In genomic region chr10:84567133-84567532, GRCh38 we compare ENCODE assay signal across 20 cellular contexts.
DNase-seq lines count a peak whose midpoint lies in the region; ATAC-seq, FAIRE-seq and TF ChIP-seq lines count a peak whose summit lies in the region.
"Had no signal": no experiment of that assay in that cellular context is flagged by ENCODE, and none has a peak within 500 bp of the region (broad histone marks: within the 10 kb centered on the region; RNA-seq: fewer than 3 reads in every experiment).

No MANE protein-coding gene starts in this region.

- H3K79me2 ChIP-seq in H9 (ENCODE audit: insufficient read depth, low read length) (no peaks in the 10 kb centered on the region), H1 (ENCODE audit: control insufficient read depth in 1 of 2, insufficient read depth in 2 of 2, low read length in 2 of 2) (no peaks in the 10 kb centered on the region), neural progenitor cell (ENCODE audit: low read depth) (no peaks in the 10 kb centered on the region)

- peaks cover 6 to 25% (median 9%) of the 10 kb centered on the region in 3 experiments for H3K36me3 Mint-ChIP-seq in H9 (ENCODE audit: insufficient read depth in 1 of 3, low read depth in 3 of 3)
- H3K36me3 Mint-ChIP-seq in neural progenitor cell = peaks cover 2% of the 10 kb centered on the region
- H3K36me3 Mint-ChIP-seq in CD14-positive monocyte = no peaks in the 10 kb centered on the region
- H3K36me3 Mint-ChIP-seq: CD8-positive, alpha-beta T cell had no signal

- H3K27me3 ChIP-seq in H9 (ENCODE audit: insufficient read depth, low read length) (no peaks in the 10 kb centered on the region), H1 (replicated peaks in 1 of 4; ENCODE audit: control insufficient read depth in 3 of 4, extremely low read depth in 1 of 4, insufficient read depth in 3 of 4, low read length in 3 of 4) (no peaks in the 10 kb centered on the region), neural progenitor cell (no peaks in the 10 kb centered on the region), left ventricle myocardium inferior (ENCODE audit: low read depth) (peaks cover 82% of the 10 kb centered on the region)

- H3K79me1 ChIP-seq in H9 (ENCODE audit: insufficient read depth, low read depth, low read length, poor library complexity, severe bottlenecking) (no peaks in the 10 kb centered on the region), H1 (ENCODE audit: low read depth, low read length) (no peaks in the 10 kb centered on the region)

- no peak overlapping the region for H2AK5ac ChIP-seq in H9 (ENCODE audit: insufficient read length, low read length)
- H2AK5ac ChIP-seq in H1 (ENCODE audit: low read depth, low read length) = no peak overlapping the region

- POLR2A ChIA-PET in H1 (lab: Charles Lee; ENCODE audit: partially characterized antibody) = no interaction called here

- H3K27ac Mint-ChIP-seq in H9 (peak overlapping the region; percentile 57 to 98 (median 95); a peak in 6 of 7 replicates), neural progenitor cell (no peak overlapping the region), CD14-positive monocyte (no peak overlapping the region)
- H3K27ac Mint-ChIP-seq: CD8-positive, alpha-beta T cell had no signal

- CTCF ChIA-PET in H1 (lab: Charles Lee; ENCODE audit: partially characterized antibody) = interaction anchor here (0.6 to 1.2 kb wide), 6 partner anchors 17 to 1290 kb away, joined by 3 to 4 read pairs (median 4); no protein-coding TSS in a partner anchor

- no peak overlapping the region for H3K4me3 Mint-ChIP-seq in H9
- no peak overlapping the region for H3K4me3 Mint-ChIP-seq in neural progenitor cell
- no peak overlapping the region for H3K4me3 Mint-ChIP-seq in CD14-positive monocyte
- H3K4me3 Mint-ChIP-seq: CD8-positive, alpha-beta T cell had no signal

- peaks cover 34% of the 10 kb centered on the region for H3F3A ChIP-seq in neural progenitor cell (ENCODE audit: low read depth)

- no peak overlapping the region for H2BK15ac ChIP-seq in H9 (ENCODE audit: low read depth, low read length)
- no peak overlapping the region for H2BK15ac ChIP-seq in H1 (ENCODE audit: low read length)

- no peak for TF ChIP-seq EP300 in H1 (IDR thresholded peaks at IDR 0.05; ENCODE audit: borderline replicate concordance in 1 of 2, low read depth in 2 of 2, low read length in 2 of 2)

- intact Hi-C loops in left ventricle myocardium inferior (cut with micrococcal nuclease) = no loop called here
- intact Hi-C loops in CD14-positive monocyte (cut with micrococcal nuclease) = no loop called here

- H3K27me3 Mint-ChIP-seq in H9 (ENCODE audit: low read depth) (no peaks in the 10 kb centered on the region; the same call in 1 of the 2 replicates), neural progenitor cell (ENCODE audit: insufficient read depth, low read depth) (peaks cover 5% of the 10 kb centered on the region), CD14-positive monocyte (ENCODE audit: low read depth in 3 of 3) (peaks cover 2 to 8% (median 4%) of the 10 kb centered on the region in 3 donors)

- H3K18ac ChIP-seq in H9 (ENCODE audit: insufficient read length, low read depth, low read length) (no peak overlapping the region), H1 (ENCODE audit: extremely low read depth, low read length) (peak overlapping the region; percentile 24; the same call in 1 of the 2 replicates)

- H2BK20ac ChIP-seq in H9 (ENCODE audit: low read depth, low read length, poor library complexity, severe bottlenecking) (no peak overlapping the region), H1 (ENCODE audit: low read length) (peak overlapping the region; percentile 48; the same call in 1 of the 2 replicates)

- no peak for TF ChIP-seq POLR2A in H1 (IDR thresholded peaks at IDR 0.05; ENCODE audit: control extremely low read depth in 1 of 2, low read depth in 2 of 2, low read length in 2 of 2)

- no peak for TF ChIP-seq RAD21 in H1 (IDR thresholded peaks at IDR 0.05 in 1 of 2, conservative IDR thresholded peaks at IDR 0.05 in 1 of 2; ENCODE audit: low read depth in 2 of 2, low read length in 2 of 2)

- no CpG with 5 or more reads among the region's 2 CpGs for WGBS in H9 (ENCODE audit: extremely low coverage, insufficient read length, low lambda C conversion rate)
- 36% methylated on average over 2 of the region's 2 CpGs; no CpG with 5 or more reads in 1 of the 2 experiments for WGBS in H1 (ENCODE audit: extremely low coverage in 1 of 2, insufficient coverage in 1 of 2, insufficient read length in 1 of 2, insufficient replicate concordance in 2 of 2, low coverage in 1 of 2, low lambda C conversion rate in 2 of 2, missing lambda C conversion rate in 1 of 2), 2 experiments

- H2BK5ac ChIP-seq in H9 (ENCODE audit: insufficient read length, low read length) (no peak overlapping the region), H1 (ENCODE audit: low read depth, low read length) (peak overlapping the region; percentile 5; the same call in 1 of the 2 replicates)

- H3K4ac ChIP-seq in H9 (ENCODE audit: low read depth, low read length) (no peak overlapping the region), H1 (replicated peaks; ENCODE audit: insufficient read length, low read depth, low read length) (no peak overlapping the region)

- H3K14ac ChIP-seq in H9 (ENCODE audit: insufficient read depth, low read length) (no peak overlapping the region), H1 (ENCODE audit: insufficient read length) (no peak overlapping the region)

- H3K9me3 Mint-ChIP-seq in H9 (peaks cover 12 to 14% of the 10 kb centered on the region in 2 experiments), neural progenitor cell (peaks cover 4% of the 10 kb centered on the region), CD14-positive monocyte (peaks cover 0 to 10% (median 6%) of the 10 kb centered on the region in 7 donors)
- H3K9me3 Mint-ChIP-seq: CD8-positive, alpha-beta T cell had no signal

- no peak overlapping the region for H3K4me2 ChIP-seq in H9 (ENCODE audit: insufficient read depth, insufficient read length, low read length)
- no peak overlapping the region for H3K4me2 ChIP-seq in H1 (ENCODE audit: insufficient read depth in 1 of 2, low read depth in 2 of 2, low read length in 2 of 2)
- peak overlapping the region; percentile 35 for H3K4me2 ChIP-seq in neural progenitor cell

- H3K56ac ChIP-seq in H9 (ENCODE audit: insufficient read length, low read depth, low read length) (no peak overlapping the region), H1 (replicated peaks; ENCODE audit: insufficient read length, low read depth, low read length) (no peak overlapping the region)

- TF ChIP-seq CTCF in H9 (conservative IDR thresholded peaks at IDR 0.05) (no peak), H1 (IDR thresholded peaks at IDR 0.05; ENCODE audit: control extremely low read depth in 1 of 3, insufficient read depth in 1 of 3, low read depth in 1 of 3, low read length in 3 of 3) (no peak), neural progenitor cell (IDR thresholded peaks at IDR 0.05) (no peak), left ventricle myocardium inferior (IDR thresholded peaks at IDR 0.05; ENCODE audit: borderline replicate concordance) (no peak), CD14-positive monocyte (IDR thresholded peaks at IDR 0.05) (no peak)

- peak; percentile 36 for FAIRE-seq in H1 (lab: Jason Lieb, UNC)
- FAIRE-seq: A204.1, HTR-8/SVneo had no signal

- H3T11ph ChIP-seq in H9 (ENCODE audit: low read length) = no peak overlapping the region

- H3K9me3 ChIP-seq in H9 (ENCODE audit: control insufficient read depth, low read depth, low read length) (no peaks in the 10 kb centered on the region), H1 (ENCODE audit: insufficient read depth in 2 of 2, low read depth in 1 of 2, low read length in 1 of 2) (peaks cover 0 to 8% of the 10 kb centered on the region in 2 experiments; a peak in 2 of 4 replicates), neural progenitor cell (ENCODE audit: low read depth) (no peaks in the 10 kb centered on the region), left ventricle myocardium inferior (replicated peaks) (no peaks in the 10 kb centered on the region)
- H3K9me3 ChIP-seq: BE2C, HAP-1 had no signal

- H4K20me1 ChIP-seq in H9 (ENCODE audit: control insufficient read depth, insufficient read depth, insufficient read length) = no peaks in the 10 kb centered on the region
- no peaks in the 10 kb centered on the region for H4K20me1 ChIP-seq in H1 (replicated peaks in 1 of 2; ENCODE audit: control insufficient read depth in 1 of 2, insufficient read depth in 2 of 2, low read length in 2 of 2)
- no peaks in the 10 kb centered on the region for H4K20me1 ChIP-seq in neural progenitor cell (ENCODE audit: low read depth)

- H3K27ac ChIP-seq in H9 (ENCODE audit: insufficient read length, low read depth, low read length) (no peak overlapping the region), H1 (ENCODE audit: low read depth, low read length) (no peak overlapping the region), neural progenitor cell (peak overlapping the region; percentile 74), left ventricle myocardium inferior (replicated peaks) (no peak overlapping the region)
- H3K27ac ChIP-seq: C4-2B, GM23248 had no signal

- DNase-seq in H9 (no peak), NCI-H82 treated with DMSO at 0.1 percent for 48 hours (lab: John Stamatoyannopoulos, UW; ENCODE audit: unreplicated experiment) (peak; percentile 76), H1 (ENCODE audit: low read depth in 1 of 2, low spot score in 2 of 2) (no peak), neural progenitor cell (ENCODE audit: low spot score) (peak; percentile 72), NCI-H2029 (lab: John Stamatoyannopoulos, UW) (no peak), left ventricle myocardium inferior (no peak), CD14-positive monocyte (ENCODE audit: low spot score) (no peak)
- DNase-seq: BE2C; CD8-positive, alpha-beta T cell; COR-L47; DMS53; GF-D8; GM23248; IMR-90; KBM-7 had no signal

- no peak overlapping the region for H2BK12ac ChIP-seq in H9 (ENCODE audit: insufficient read length, low read depth, low read length)
- no peak overlapping the region for H2BK12ac ChIP-seq in H1 (ENCODE audit: low read depth, low read length)

- no peak for ATAC-seq in GM21526 (IDR thresholded peaks at IDR 0.05; ENCODE audit: low FRiP score, unreplicated experiment)
- ATAC-seq: CD8-positive, alpha-beta T cell had no signal

- no peak overlapping the region for H2AFZ ChIP-seq in H9 (ENCODE audit: low read length)
- no peak overlapping the region for H2AFZ ChIP-seq in H1 (ENCODE audit: low read length)
- no peak overlapping the region for H2AFZ ChIP-seq in neural progenitor cell (replicated peaks)
- H2AFZ ChIP-seq: GM23248 had no signal

- H3K4me1 ChIP-seq in H9 (ENCODE audit: insufficient read depth, low read length) (peaks cover 2% of the 10 kb centered on the region; the same call in 1 of the 2 replicates), H1 (replicated peaks in 1 of 4; ENCODE audit: control insufficient read depth in 3 of 4, insufficient read depth in 4 of 4, low read length in 3 of 4) (peaks cover 0 to 9% (median 6%) of the 10 kb centered on the region in 4 experiments; a peak in 3 of 7 replicates), neural progenitor cell (peaks cover 22% of the 10 kb centered on the region), left ventricle myocardium inferior (no peaks in the 10 kb centered on the region)
- H3K4me1 ChIP-seq: BE2C had no signal

- H3K36me3 ChIP-seq in H1 (ENCODE audit: control insufficient read depth in 2 of 4, insufficient read depth in 4 of 4, low read length in 3 of 4) (peaks cover 0 to 3% (median 0%) of the 10 kb centered on the region in 4 experiments; a peak in 1 of 8 replicates), neural progenitor cell (no peaks in the 10 kb centered on the region), left ventricle myocardium inferior (no peaks in the 10 kb centered on the region)
- H3K36me3 ChIP-seq: BE2C, HAP-1 had no signal

- H3K9ac ChIP-seq in H9 (ENCODE audit: extremely low read depth, insufficient read length, low read length) (no peak overlapping the region), H1 (replicated peaks in 1 of 4; ENCODE audit: extremely low read depth in 1 of 4, low read depth in 3 of 4, low read length in 3 of 4) (no peak overlapping the region), neural progenitor cell (no peak overlapping the region)
- H3K9ac ChIP-seq: GM23248 had no signal

- H4K5ac ChIP-seq in H9 (ENCODE audit: insufficient read length, low read depth, low read length) (no peak overlapping the region), H1 (ENCODE audit: insufficient read length, low read depth, low read length) (peak overlapping the region; percentile 47)

- no peak overlapping the region for H2BK120ac ChIP-seq in H9 (ENCODE audit: low read depth, low read length, poor library complexity, severe bottlenecking)
- no peak overlapping the region for H2BK120ac ChIP-seq in H1 (replicated peaks; ENCODE audit: low read depth, low read length)

- H3K4me1 Mint-ChIP-seq in H9 (peaks cover 39 to 40% of the 10 kb centered on the region in 2 experiments), neural progenitor cell (peaks cover 14% of the 10 kb centered on the region), CD14-positive monocyte (peaks cover 2% of the 10 kb centered on the region)

- H4K8ac ChIP-seq in H9 (replicated peaks; ENCODE audit: insufficient read length, low read depth, low read length) (no peak overlapping the region), H1 (ENCODE audit: extremely low read depth, insufficient read depth, low read length) (no peak overlapping the region)

- no peaks in the 10 kb centered on the region for H3K23me2 ChIP-seq in H9 (ENCODE audit: insufficient read length, low read depth, low read length, poor library complexity, severe bottlenecking)
- H3K23me2 ChIP-seq in H1 (ENCODE audit: low read depth, low read length) = no peaks in the 10 kb centered on the region

- H3K23ac ChIP-seq in H9 (ENCODE audit: insufficient read length, low read depth, low read length) (no peak overlapping the region), H1 (ENCODE audit: insufficient read length) (no peak overlapping the region)

- H4K91ac ChIP-seq in H9 (ENCODE audit: insufficient read length, low read depth, low read length) (no peak overlapping the region), H1 (replicated peaks; ENCODE audit: insufficient read length, low read length) (no peak overlapping the region)

- peak overlapping the region in 1 of 4 experiments; percentile 5; a peak in 1 of 8 replicates for H3K4me3 ChIP-seq in H1 (ENCODE audit: extremely low read depth in 1 of 4, insufficient read depth in 2 of 4, low read depth in 3 of 4, low read length in 4 of 4)
- no peak overlapping the region for H3K4me3 ChIP-seq in neural progenitor cell
- H3K4me3 ChIP-seq in left ventricle myocardium inferior = no peak overlapping the region
- H3K4me3 ChIP-seq: GM23248, HAP-1 had no signal

Comparison
In these comparisons a context has a peak if more than half of its experiments do, and no peak if none do; other contexts are left out.
1. DNase-seq: peak in NCI-H82 treated with DMSO at 0.1 percent for 48 hours (single experiment) and neural progenitor cell (single experiment); none in H9 (single experiment), H1 (0 of 2), NCI-H2029 (single experiment), left ventricle myocardium inferior (single experiment) and CD14-positive monocyte (single experiment).
2. H3K27ac Mint-ChIP-seq: peak in H9 (3 of 3); none in neural progenitor cell (single experiment) and CD14-positive monocyte (0 of 7).